ENCODE assay signal across 2 cellular contexts in the genomic region with DNA sequence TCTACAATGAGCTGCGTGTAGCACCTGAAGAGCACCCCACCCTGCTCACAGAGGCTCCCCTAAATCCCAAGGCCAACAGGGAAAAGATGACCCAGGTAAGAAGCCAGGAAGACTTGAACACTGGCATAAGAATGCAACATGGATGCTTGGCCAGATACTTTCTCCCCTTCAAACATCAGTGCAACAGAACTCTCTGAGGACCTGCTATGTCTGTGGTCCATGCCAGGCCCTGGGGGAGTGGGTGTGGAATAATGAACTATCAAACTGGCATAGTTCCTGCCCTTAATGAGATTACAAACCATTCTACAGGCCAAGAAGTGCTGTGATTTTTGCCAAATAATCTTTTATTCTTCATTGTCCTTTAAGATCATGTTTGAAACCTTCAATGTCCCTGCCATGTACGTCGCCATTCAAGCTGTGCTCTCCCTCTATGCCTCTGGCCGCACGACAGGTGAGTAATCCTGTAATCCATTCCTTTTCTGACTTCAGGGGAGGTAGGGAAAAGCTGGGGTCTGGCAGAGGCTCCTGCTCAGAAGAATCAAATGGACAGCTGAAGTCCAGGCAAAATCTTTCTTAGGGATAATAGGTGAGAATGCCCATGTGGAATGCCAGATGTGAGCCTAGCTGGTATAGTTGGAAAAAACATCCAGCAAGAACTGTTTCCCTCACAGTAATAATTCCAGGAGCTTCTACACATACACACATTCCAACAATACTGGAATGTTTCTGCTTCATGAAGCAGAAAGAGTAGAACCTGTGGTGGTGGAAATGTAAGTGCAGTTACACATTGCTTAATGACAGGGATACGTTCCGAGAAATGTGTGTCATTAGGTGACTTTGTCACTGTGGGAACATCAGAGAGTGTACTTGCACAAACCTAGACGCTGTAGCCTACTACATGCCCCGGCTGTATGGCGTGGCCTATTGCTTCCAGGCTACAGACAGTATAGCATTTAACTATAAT.
TF ChIP-seq lines count a peak whose summit lies in the region.

No MANE protein-coding gene starts in this region.

TF ChIP-seq in GM12891, 5 proteins besides CTCF, POLR2A, EP300 and RAD21:
- TF ChIP-seq TAF1 (IDR thresholded peaks at IDR 0.05; ENCODE audit: low read depth, low read length) (no peak), SPI1 (IDR thresholded peaks at IDR 0.05; ENCODE audit: low read depth, low read length) (no peak), POLR2AphosphoS5 (IDR thresholded peaks at IDR 0.05; ENCODE audit: low read depth, low read length) (no peak), PAX5 (IDR thresholded peaks at IDR 0.05; ENCODE audit: insufficient read depth, low read length, severe bottlenecking) (no peak), POU2F2 (IDR thresholded peaks at IDR 0.05; ENCODE audit: low read depth, low read length) (no peak)

TF ChIP-seq in K562, 482 proteins besides CTCF, POLR2A, EP300 and RAD21:
- no peak for TF ChIP-seq TCF3 (CRISPR knock-in tag; IDR thresholded peaks at IDR 0.05)
- TF ChIP-seq HDGF (IDR thresholded peaks at IDR 0.05), result no peak
- TF ChIP-seq TRIM28 (IDR thresholded peaks at IDR 0.05), result no peak
- no peak for TF ChIP-seq CHAMP1 (IDR thresholded peaks at IDR 0.05)
- TF ChIP-seq HDAC8 (tag; IDR thresholded peaks at IDR 0.05), result no peak
- TF ChIP-seq HMG20A (CRISPR knock-in tag; conservative IDR thresholded peaks at IDR 0.05), result no peak
